Comparison of ENCODE assay signal across 8 cellular contexts in genomic region chr7:129144095-129144833, GRCh38. TPM values are rescaled to one million over a fixed set of nuclear protein-coding genes. Genes with fewer than 3 reads are reported as not detected.
DNase-seq lines count a peak whose midpoint lies in the region; ATAC-seq and TF ChIP-seq lines count a peak whose summit lies in the region.

A gene with protein sequence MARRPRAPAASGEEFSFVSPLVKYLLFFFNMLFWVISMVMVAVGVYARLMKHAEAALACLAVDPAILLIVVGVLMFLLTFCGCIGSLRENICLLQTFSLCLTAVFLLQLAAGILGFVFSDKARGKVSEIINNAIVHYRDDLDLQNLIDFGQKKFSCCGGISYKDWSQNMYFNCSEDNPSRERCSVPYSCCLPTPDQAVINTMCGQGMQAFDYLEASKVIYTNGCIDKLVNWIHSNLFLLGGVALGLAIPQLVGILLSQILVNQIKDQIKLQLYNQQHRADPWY (plus strand): TSS chr7:129144707. CDS start chr7:129144981, 274 bp downstream.

- DNase-seq in NCI-H2227 (lab: John Stamatoyannopoulos, UW; ENCODE audit: unreplicated experiment) = peak; percentile 91
- peak; percentile 70 for DNase-seq in activated CD4-positive, alpha-beta T cell treated with anti-CD3 and anti-CD28 coated beads, Interleukin-2, amount 10 ng/mL, durations not matched to agents 7 days and 5 days
- DNase-seq in stimulated activated CD4-positive, alpha-beta T cell treated with anti-CD3 and anti-CD28 coated beads, Interleukin-2, amount 100 ng/mL, for 48 hours = peak; percentile 50 to 57

- no peaks in the 10 kb centered on the region for H3K79me2 ChIP-seq in ACC112 (ENCODE audit: control insufficient read depth, insufficient read depth, low read length, unreplicated experiment)

- ATAC-seq in GM18861 (IDR thresholded peaks at IDR 0.05; ENCODE audit: unreplicated experiment) = peak; percentile 48
- ATAC-seq in HG03066 (IDR thresholded peaks at IDR 0.05; ENCODE audit: low read depth, unreplicated experiment) = peak; percentile 63

- intact Hi-C loops in dendritic cell treated with granulocyte-macrophage colony-stimulating factor and Interleukin-4, amounts not matched to agents 40 ng/mL and 50 ng/mL, for 4 days (cut with micrococcal nuclease) = no loop called here

- peak within 1 kb of the TSS; percentile 71 for H3K4me3 ChIP-seq in ACC112 (ENCODE audit: low read depth, low read length)
- H3K4me3 ChIP-seq in liver (ENCODE audit: low read depth in 1 of 3, low read length in 3 of 3) = peak within 1 kb of the TSS; percentile 50 to 85 (median 82)

- peak within 1 kb of the TSS in 1 of 2 donors; percentile 40 for H3K9ac ChIP-seq in liver (ENCODE audit: low read depth in 1 of 2, low read length in 2 of 2)

- H3K27me3 ChIP-seq in ACC112 (ENCODE audit: insufficient read depth, low read length) = peaks cover 66% of the 10 kb centered on the region
- no peaks in the 10 kb centered on the region for H3K27me3 ChIP-seq in liver (ENCODE audit: control insufficient read depth in 4 of 4, insufficient read depth in 4 of 4, low read length in 3 of 4)

- H3K27ac ChIP-seq in ACC112 (ENCODE audit: low read depth, low read length) (no peak within 1 kb of the TSS), liver (ENCODE audit: low read depth in 1 of 2, low read length in 2 of 2) (no peak within 1 kb of the TSS)

- TF ChIP-seq CTCF in liver (IDR thresholded peaks at IDR 0.05; ENCODE audit: low read depth, low read length, missing input control) = no peak

- no peak within 1 kb of the TSS for H3K27ac Mint-ChIP-seq in activated CD4-positive, alpha-beta T cell treated with anti-CD3 and anti-CD28 coated beads, Interleukin-2, amount 10 ng/mL, durations not matched to agents 7 days and 5 days
- H3K27ac Mint-ChIP-seq in dendritic cell treated with granulocyte-macrophage colony-stimulating factor and Interleukin-4, amounts not matched to agents 40 ng/mL and 50 ng/mL, for 4 days = peak within 1 kb of the TSS; percentile 70

- H3K27me3 Mint-ChIP-seq in activated CD4-positive, alpha-beta T cell treated with anti-CD3 and anti-CD28 coated beads, Interleukin-2, amount 10 ng/mL, durations not matched to agents 7 days and 5 days = peaks cover 25% of the 10 kb centered on the region
- H3K27me3 Mint-ChIP-seq in dendritic cell treated with granulocyte-macrophage colony-stimulating factor and Interleukin-4, amounts not matched to agents 40 ng/mL and 50 ng/mL, for 4 days = peaks cover 24% of the 10 kb centered on the region

- H3K9me3 ChIP-seq in liver (ENCODE audit: control insufficient read depth in 4 of 4, low read length in 3 of 4) = no peaks in the 10 kb centered on the region

- WGBS in liver = 2% methylated on average over 43 of the region's 43 CpGs

- peaks cover 16% of the 10 kb centered on the region for H3K4me1 Mint-ChIP-seq in activated CD4-positive, alpha-beta T cell treated with anti-CD3 and anti-CD28 coated beads, Interleukin-2, amount 10 ng/mL, durations not matched to agents 7 days and 5 days
- peaks cover 53% of the 10 kb centered on the region for H3K4me1 Mint-ChIP-seq in dendritic cell treated with granulocyte-macrophage colony-stimulating factor and Interleukin-4, amounts not matched to agents 40 ng/mL and 50 ng/mL, for 4 days (ENCODE audit: low read depth)

- no peaks in the 10 kb centered on the region for H3K36me3 Mint-ChIP-seq in activated CD4-positive, alpha-beta T cell treated with anti-CD3 and anti-CD28 coated beads, Interleukin-2, amount 10 ng/mL, durations not matched to agents 7 days and 5 days (ENCODE audit: low read depth)
- peaks cover 20% of the 10 kb centered on the region for H3K36me3 Mint-ChIP-seq in dendritic cell treated with granulocyte-macrophage colony-stimulating factor and Interleukin-4, amounts not matched to agents 40 ng/mL and 50 ng/mL, for 4 days (ENCODE audit: low read depth)

- no peaks in the 10 kb centered on the region for H3K9me3 Mint-ChIP-seq in activated CD4-positive, alpha-beta T cell treated with anti-CD3 and anti-CD28 coated beads, Interleukin-2, amount 10 ng/mL, durations not matched to agents 7 days and 5 days
- no peaks in the 10 kb centered on the region for H3K9me3 Mint-ChIP-seq in dendritic cell treated with granulocyte-macrophage colony-stimulating factor and Interleukin-4, amounts not matched to agents 40 ng/mL and 50 ng/mL, for 4 days

- TF ChIP-seq RAD21 in liver (IDR thresholded peaks at IDR 0.05) = no peak

- POLR2A ChIA-PET in activated CD4-positive, alpha-beta T cell treated with anti-CD3 and anti-CD28 coated beads, Interleukin-2, amount 10 ng/mL, durations not matched to agents 7 days and 5 days (lab: Charles Lee) = no interaction called here

- no peak within 1 kb of the TSS for H2AFZ ChIP-seq in ACC112 (ENCODE audit: low read length, unreplicated experiment)

- H3K36me3 ChIP-seq in ACC112 (ENCODE audit: insufficient read depth, low read length) (no peaks in the 10 kb centered on the region), liver (ENCODE audit: control insufficient read depth in 4 of 4, insufficient read depth in 3 of 4, low read depth in 1 of 4, low read length in 3 of 4) (no peaks in the 10 kb centered on the region)

- CTCF ChIA-PET in activated CD4-positive, alpha-beta T cell treated with anti-CD3 and anti-CD28 coated beads, Interleukin-2, amount 10 ng/mL, durations not matched to agents 7 days and 5 days (lab: Charles Lee) = no interaction called here

- peak within 1 kb of the TSS; percentile 84 for H3K4me3 Mint-ChIP-seq in activated CD4-positive, alpha-beta T cell treated with anti-CD3 and anti-CD28 coated beads, Interleukin-2, amount 10 ng/mL, durations not matched to agents 7 days and 5 days
- H3K4me3 Mint-ChIP-seq in dendritic cell treated with granulocyte-macrophage colony-stimulating factor and Interleukin-4, amounts not matched to agents 40 ng/mL and 50 ng/mL, for 4 days = peak within 1 kb of the TSS; percentile 85

- no peaks in the 10 kb centered on the region for H3K4me1 ChIP-seq in ACC112 (ENCODE audit: control insufficient read depth, insufficient read depth, low read length, unreplicated experiment)
- peaks cover 0 to 18% (median 15%) of the 10 kb centered on the region in 4 donors for H3K4me1 ChIP-seq in liver (ENCODE audit: control insufficient read depth in 4 of 4, insufficient read depth in 4 of 4, low read length in 3 of 4)

TF ChIP-seq in liver, 16 proteins besides CTCF, POLR2A, EP300 and RAD21:
- TF ChIP-seq ATF3 (IDR thresholded peaks at IDR 0.05) (no peak), TAF1 (conservative IDR thresholded peaks at IDR 0.05) (no peak), FOXA1 (IDR thresholded peaks at IDR 0.05) (no peak), FOXA2 (IDR thresholded peaks at IDR 0.05) (no peak), REST (IDR thresholded peaks at IDR 0.05) (no peak), YY1 (IDR thresholded peaks at IDR 0.05) (no peak), SP1 (IDR thresholded peaks at IDR 0.05) (no peak), RXRA (IDR thresholded peaks at IDR 0.05) (no peak), GABPA (IDR thresholded peaks at IDR 0.05 in 1 of 2, conservative IDR thresholded peaks at IDR 0.05 in 1 of 2) (no peak), ZBTB33 (IDR thresholded peaks at IDR 0.05) (no peak), HNF4A (conservative IDR thresholded peaks at IDR 0.05) (no peak), JUND (IDR thresholded peaks at IDR 0.05) (no peak), EGR1 (IDR thresholded peaks at IDR 0.05; ENCODE audit: low read depth in 2 of 2) (no peak), NR2F2 (IDR thresholded peaks at IDR 0.05) (no peak)

RNA-seq across cellular contexts. Expression of the gene that starts here (rescaled TPM):
- total RNA-seq in activated CD4-positive, alpha-beta T cell treated with anti-CD3 and anti-CD28 coated beads, Interleukin-2, amount 10 ng/mL, durations not matched to agents 7 days and 5 days = 1 to 10 TPM; 2.8 to 3.0 TPM
- 10 to 100 TPM; 18.1 to 29.3 TPM for total RNA-seq in liver
- polyA plus RNA-seq in liver = 10 to 100 TPM; 13.4 to 22.8 TPM

Comparison
In these comparisons a context has a peak if more than half of its experiments do, and no peak if none do; other contexts are left out.
1. RNA of the gene that starts here (total RNA-seq): 18.1 to 29.3 TPM in liver; 2.8 to 3.0 TPM in activated CD4-positive, alpha-beta T cell treated with anti-CD3 and anti-CD28 coated beads, Interleukin-2, amount 10 ng/mL, durations not matched to agents 7 days and 5 days; every median in the first group is over 4 times any median in the second.
2. Peak in every context shown above with its lines, with median percentiles within 50 percentile points of each other: DNase-seq.